Comparison of ENCODE assay signal across 21 cellular contexts in the genomic region with DNA sequence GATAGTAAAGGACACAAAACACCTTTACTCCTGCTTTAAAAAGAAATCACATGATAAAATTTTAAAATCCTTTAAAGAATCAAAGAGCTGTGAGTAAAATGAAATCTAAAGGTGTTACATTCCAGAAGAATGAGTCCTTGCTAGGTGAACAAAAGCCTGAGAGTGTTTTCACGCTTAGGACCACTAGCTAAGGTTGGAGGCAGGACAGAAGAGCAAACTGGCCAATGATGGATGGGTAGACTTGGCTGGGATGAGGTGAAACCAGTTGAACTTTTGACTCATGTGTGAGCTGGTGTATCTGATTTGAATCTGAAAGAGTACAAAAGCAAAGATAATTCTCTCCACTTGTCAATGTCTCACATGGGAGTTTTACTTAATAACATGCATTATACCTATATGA. TPM values are rescaled to one million over a fixed set of nuclear protein-coding genes. Genes with fewer than 3 reads are reported as not detected.
DNase-seq lines count a peak whose midpoint lies in the region; TF ChIP-seq lines count a peak whose summit lies in the region.
"Had no signal": no experiment of that assay in that cellular context is flagged by ENCODE, and none has a peak within 500 bp of the region (broad histone marks: within the 10 kb centered on the region; RNA-seq: fewer than 3 reads in every experiment).

No MANE protein-coding gene starts in this region.

- no peak overlapping the region for H3K9ac ChIP-seq in mesendoderm (ENCODE audit: low read length)
- H3K9ac ChIP-seq in mesenchymal stem cell (ENCODE audit: low read length): no peak overlapping the region
- H3K9ac ChIP-seq: GM23248 had no signal

- no peak overlapping the region for H4K8ac ChIP-seq in mesendoderm (ENCODE audit: low read depth, low read length)
- no peak overlapping the region for H4K8ac ChIP-seq in mesenchymal stem cell (ENCODE audit: low read length)

- H3K79me1 ChIP-seq in mesendoderm (ENCODE audit: low read length) (no peaks in the 10 kb centered on the region), mesenchymal stem cell (replicated peaks; ENCODE audit: low read length, poor library complexity, severe bottlenecking) (no peaks in the 10 kb centered on the region)

- WGBS in mesendoderm (ENCODE audit: extremely low coverage, insufficient coverage, low lambda C conversion rate): no CpG with 5 or more reads among the region's 1 CpG
- WGBS in mesenchymal stem cell: 8% methylated on average over 1 of the region's 1 CpG

- DNase-seq in HPDE6-E6E7 (ENCODE audit: extremely low spot score) (peak; percentile 65), PC-9 (peak; percentile 35 to 66), epithelial cell of esophagus (ENCODE audit: low read depth) (peak; percentile 48), mesendoderm (peak; percentile 91), NCI-H1092 (lab: John Stamatoyannopoulos, UW) (no peak), mesenchymal stem cell (no peak), MV-4-11 (lab: John Stamatoyannopoulos, UW) (no peak)
- DNase-seq: CD4-positive, alpha-beta T cell; DMS153; GF-D8; GM23248; HCEC 1CT; KG1; NCI-H1436; NCI-H1930; NCI-H2171; NCI-H446; NCI-H526 treated with DMSO at 0.1 percent for 48 hours; Right ventricle myocardium superior had no signal

- no peak overlapping the region for H2AK5ac ChIP-seq in mesendoderm (ENCODE audit: low read length)
- H2AK5ac ChIP-seq in mesenchymal stem cell (ENCODE audit: low read length, severe bottlenecking): no peak overlapping the region

- H3K4ac ChIP-seq in mesendoderm (ENCODE audit: low read depth, low read length): no peak overlapping the region
- no peak overlapping the region for H3K4ac ChIP-seq in mesenchymal stem cell (ENCODE audit: low read depth in 1 of 2, low read length in 2 of 2)

- H3F3A ChIP-seq in PC-9 (ENCODE audit: insufficient read depth, low read depth): no peaks in the 10 kb centered on the region

- CTCF ChIA-PET in PC-9 (lab: Charles Lee): no interaction called here

- H3K27ac ChIP-seq in PC-9: no peak overlapping the region
- H3K27ac ChIP-seq in mesendoderm (ENCODE audit: low read depth, low read length): no peak overlapping the region
- H3K27ac ChIP-seq in mesenchymal stem cell (ENCODE audit: low read length, poor library complexity, severe bottlenecking): no peak overlapping the region
- H3K27ac ChIP-seq: A549, GM23248, SK-N-MC had no signal

- no peak overlapping the region for H3K18ac ChIP-seq in mesendoderm (ENCODE audit: low read length)
- H3K18ac ChIP-seq in mesenchymal stem cell (ENCODE audit: low read depth in 1 of 2, low read length in 2 of 2): no peak overlapping the region

- H2BK120ac ChIP-seq in mesendoderm (ENCODE audit: low read depth, low read length): no peak overlapping the region
- no peak overlapping the region for H2BK120ac ChIP-seq in mesenchymal stem cell (ENCODE audit: low read depth, low read length)

- BruUV-seq in PC-9 (replicated peaks; lab: Mats Ljungman, UMichigan): no TSS peak

- H3K4me2 ChIP-seq in PC-9 (0 out of 2 replicates have a peak overlapping the region, but pooled peaks have one; percentile 11), mesendoderm (ENCODE audit: low read length) (no peak overlapping the region), mesenchymal stem cell (ENCODE audit: low read length, poor library complexity, severe bottlenecking) (no peak overlapping the region)
- H3K4me2 ChIP-seq: A549 had no signal

- 0 out of 2 replicates have a peak, but pooled peaks cover 2% of the 10 kb centered on the region for H3K9me3 ChIP-seq in PC-9 (ENCODE audit: insufficient read depth, low read depth)
- H3K9me3 ChIP-seq in mesenchymal stem cell (ENCODE audit: control insufficient read depth, low read length): peaks cover 3% of the 10 kb centered on the region
- H3K9me3 ChIP-seq: A549 had no signal

- H4K20me1 ChIP-seq in PC-9 (ENCODE audit: insufficient read depth): no peaks in the 10 kb centered on the region

- H2AFZ ChIP-seq in PC-9 (no peak overlapping the region), mesenchymal stem cell (ENCODE audit: low read depth, low read length) (no peak overlapping the region)
- H2AFZ ChIP-seq: GM23248 had no signal

- H3K4me3 ChIP-seq in PC-9: no peak overlapping the region
- H3K4me3 ChIP-seq in epithelial cell of esophagus (ENCODE audit: low read length): no peak overlapping the region
- H3K4me3 ChIP-seq in mesendoderm (ENCODE audit: low read length): no peak overlapping the region
- no peak overlapping the region for H3K4me3 ChIP-seq in mesenchymal stem cell (ENCODE audit: insufficient read depth in 1 of 2, low read depth in 1 of 2, low read length in 2 of 2)
- H3K4me3 ChIP-seq: A549, GM23248, SK-N-MC had no signal

- TF ChIP-seq CTCF in PC-9 (conservative IDR thresholded peaks at IDR 0.05): no peak
- TF ChIP-seq CTCF in epithelial cell of esophagus (IDR thresholded peaks at IDR 0.05; ENCODE audit: insufficient read depth, low read depth, low read length, missing control alignments): no peak

- intact Hi-C loops in PC-9 (cut with micrococcal nuclease; ENCODE audit: unreplicated experiment): no loop called here

- no peak overlapping the region for H4K5ac ChIP-seq in mesendoderm (ENCODE audit: low read length)

- H3K79me2 ChIP-seq in PC-9 (ENCODE audit: low read depth) (no peaks in the 10 kb centered on the region), mesendoderm (ENCODE audit: control insufficient read depth, insufficient read depth, low read length) (no peaks in the 10 kb centered on the region)

- no peak overlapping the region for H3K14ac ChIP-seq in mesenchymal stem cell (ENCODE audit: low read length in 2 of 2)

- no peak overlapping the region for H2BK12ac ChIP-seq in mesenchymal stem cell (ENCODE audit: low read length in 2 of 2)

- POLR2A ChIA-PET in PC-9 (lab: Charles Lee; ENCODE audit: unreplicated experiment): interaction anchor here (0.6 to 1.4 kb wide), 3 partner anchors 35 to 104 kb away, joined by 4 to 8 read pairs (median 5); a partner anchor contains a TSS

- peaks cover 9% of the 10 kb centered on the region; the same call in 1 of the 2 replicates for H3K4me1 ChIP-seq in PC-9 (replicated peaks; ENCODE audit: insufficient read depth)
- no peaks in the 10 kb centered on the region for H3K4me1 ChIP-seq in mesendoderm (ENCODE audit: control insufficient read depth, low read depth, low read length)
- H3K4me1 ChIP-seq in mesenchymal stem cell (ENCODE audit: control insufficient read depth, insufficient read depth, low read depth, low read length): no peaks in the 10 kb centered on the region
- H3K4me1 ChIP-seq: A549 had no signal

- no peak overlapping the region for H3K56ac ChIP-seq in mesendoderm (ENCODE audit: low read length)

- H4K91ac ChIP-seq in mesenchymal stem cell (ENCODE audit: low read length): no peak overlapping the region

- H3K23ac ChIP-seq in mesendoderm (ENCODE audit: low read length) (no peak overlapping the region), mesenchymal stem cell (ENCODE audit: low read length in 2 of 2) (no peak overlapping the region)

- H3K36me3 ChIP-seq in PC-9 (ENCODE audit: low read depth) (no peaks in the 10 kb centered on the region), mesendoderm (ENCODE audit: control insufficient read depth, insufficient read depth, low read length) (no peaks in the 10 kb centered on the region), mesenchymal stem cell (ENCODE audit: control insufficient read depth in 1 of 2, insufficient read depth in 2 of 2, low read depth in 1 of 2, low read length in 2 of 2) (no peaks in the 10 kb centered on the region)

- no peak overlapping the region for H2BK5ac ChIP-seq in mesendoderm (ENCODE audit: low read length)
- no peak overlapping the region for H2BK5ac ChIP-seq in mesenchymal stem cell (ENCODE audit: low read depth, low read length, poor library complexity, severe bottlenecking)

- H2BK15ac ChIP-seq in mesendoderm (replicated peaks; ENCODE audit: low read depth) (no peak overlapping the region), mesenchymal stem cell (ENCODE audit: low read depth, poor library complexity, severe bottlenecking) (no peak overlapping the region)

- H3K27me3 ChIP-seq in PC-9 (ENCODE audit: insufficient read depth, low read depth) (no peaks in the 10 kb centered on the region), mesendoderm (ENCODE audit: insufficient read depth, low read length, poor library complexity) (no peaks in the 10 kb centered on the region), mesenchymal stem cell (ENCODE audit: control insufficient read depth in 1 of 2, insufficient read depth in 1 of 2, low read length in 2 of 2) (no peaks in the 10 kb centered on the region)

- H3K9me2 ChIP-seq in PC-9 (ENCODE audit: insufficient read depth): no peaks in the 10 kb centered on the region

RNA-seq across cellular contexts. Expression of a gene that starts 35.1 kb away (rescaled TPM):
- total RNA-seq in PC-9 (2021): 0.30 and 1.2 TPM in 2 replicates
- 0.07 TPM for polyA plus RNA-seq in mesendoderm (2013, experiment 1 of 2)
- 0.04 TPM for polyA plus RNA-seq in mesendoderm (2013, experiment 2 of 2)
- 0.14 TPM for polyA plus RNA-seq in mesenchymal stem cell (2013, experiment 1 of 2)
- polyA plus RNA-seq in mesenchymal stem cell (2013, experiment 2 of 2): 0.14 TPM

RNA-seq across cellular contexts. Expression of a gene that starts 44.5 kb away (rescaled TPM):
- 63.1 and 76.7 TPM in 2 replicates for total RNA-seq in PC-9 (2021)
- 67.0 TPM for polyA plus RNA-seq in mesendoderm (2013, experiment 1 of 2)
- polyA plus RNA-seq in mesendoderm (2013, experiment 2 of 2): 71.5 TPM
- 28.0 TPM for polyA plus RNA-seq in mesenchymal stem cell (2013, experiment 1 of 2)
- polyA plus RNA-seq in mesenchymal stem cell (2013, experiment 2 of 2): 29.9 TPM

Comparison
In these comparisons a context has a peak if more than half of its experiments do, and no peak if none do; other contexts are left out.
1. DNase-seq: peak in HPDE6-E6E7 (single experiment), PC-9 (2 of 2), epithelial cell of esophagus (single experiment) and mesendoderm (single experiment); none in NCI-H1092 (single experiment), mesenchymal stem cell (single experiment) and MV-4-11 (single experiment).